In genomic region chr17:73067075-73067474, GRCh38 we compare ENCODE assay signal across 18 cellular contexts.
"Had no signal": no experiment of that assay in that cellular context is flagged by ENCODE, and none has a peak within 500 bp of the region (broad histone marks: within the 10 kb centered on the region; RNA-seq: fewer than 3 reads in every experiment).

No MANE protein-coding gene starts in this region.

- H3K27me3 Mint-ChIP-seq: activated CD8-positive, alpha-beta T cell treated with anti-CD3 and anti-CD28 coated beads for 36 hours; activated naive CD8-positive, alpha-beta T cell; T-helper 17 cell had no signal

- FAIRE-seq: kidney had no signal

- H3K4me3 ChIP-seq: breast epithelium, dorsolateral prefrontal cortex, left ventricle myocardium inferior, prostate gland, vagina had no signal

- H3K27me3 ChIP-seq: breast epithelium, dorsolateral prefrontal cortex, vagina had no signal

- H3K4me1 ChIP-seq: prostate gland had no signal

- DNase-seq: activated CD4-positive, alpha-beta T cell treated with anti-CD3 and anti-CD28 coated beads for 48 hours; activated CD8-positive, alpha-beta memory T cell treated with anti-CD3 and anti-CD28 coated beads, Interleukin-2, amount 50 U/mL, for 4 hours; activated CD8-positive, alpha-beta T cell treated with anti-CD3 and anti-CD28 coated beads for 36 hours; activated gamma-delta T cell treated with Interleukin-2 at 50 U/mL for 16 hours; amygdala; dorsolateral prefrontal cortex; hippocampal formation; kidney; left ventricle myocardium inferior; natural killer cell; occipital lobe; stimulated activated CD4-positive, alpha-beta T cell treated with anti-CD3 and anti-CD28 coated beads, Interleukin-12 subunit alpha, Interleukin-12 subunit beta, amount 100 ng/mL, for 4 hours; stimulated activated CD4-positive, alpha-beta T cell treated with anti-CD3 and anti-CD28 coated beads, Interleukin-2, amount 100 ng/mL, for 24 hours; T-helper 17 cell had no signal

- H3K9me3 Mint-ChIP-seq: natural killer cell had no signal

- H3K4me3 Mint-ChIP-seq: activated CD8-positive, alpha-beta T cell treated with anti-CD3 and anti-CD28 coated beads for 36 hours; activated naive CD8-positive, alpha-beta T cell; natural killer cell; T-helper 17 cell had no signal

- H3K36me3 Mint-ChIP-seq: natural killer cell had no signal

- H3K27ac ChIP-seq: prostate gland, vagina had no signal

- H3K36me3 ChIP-seq: breast epithelium, left ventricle myocardium inferior, prostate gland, vagina had no signal

- H3K27ac Mint-ChIP-seq: activated CD8-positive, alpha-beta T cell treated with anti-CD3 and anti-CD28 coated beads for 36 hours; activated naive CD8-positive, alpha-beta T cell; natural killer cell; T-helper 17 cell had no signal

- H3K9me3 ChIP-seq: breast epithelium, left ventricle myocardium inferior, prostate gland, vagina had no signal

- ATAC-seq: activated CD8-positive, alpha-beta T cell treated with anti-CD3 and anti-CD28 coated beads for 36 hours; natural killer cell; T-helper 17 cell had no signal
